In genomic region chr20:9508696-9509178, GRCh38 we compare ENCODE assay signal across 1 cellular context.
TF ChIP-seq lines count a peak whose summit lies in the region.

No MANE protein-coding gene starts in this region.

TF ChIP-seq in WTC11, 78 proteins besides CTCF, POLR2A, EP300 and RAD21:
- TF ChIP-seq IRF2 (CRISPR knock-in tag; IDR thresholded peaks at IDR 0.05; ENCODE audit: borderline replicate concordance, low read depth) (no peak), NFYB (CRISPR knock-in tag; conservative IDR thresholded peaks at IDR 0.05; ENCODE audit: low read depth) (no peak), JUN (CRISPR knock-in tag; IDR thresholded peaks at IDR 0.05) (no peak), PRRX2 (CRISPR knock-in tag; IDR thresholded peaks at IDR 0.05) (no peak), RELA (CRISPR knock-in tag; IDR thresholded peaks at IDR 0.05; ENCODE audit: borderline replicate concordance) (no peak), SOX15 (CRISPR knock-in tag; IDR thresholded peaks at IDR 0.05) (no peak), ZNF121 (CRISPR knock-in tag; IDR thresholded peaks at IDR 0.05) (no peak), TEAD1 (CRISPR knock-in tag; IDR thresholded peaks at IDR 0.05) (no peak), GTF2I (CRISPR knock-in tag; conservative IDR thresholded peaks at IDR 0.05) (no peak), KAT7 (CRISPR knock-in tag; IDR thresholded peaks at IDR 0.05; ENCODE audit: borderline replicate concordance) (no peak), CREM (CRISPR knock-in tag; IDR thresholded peaks at IDR 0.05) (no peak)
- TF ChIP-seq, protein P1, sequence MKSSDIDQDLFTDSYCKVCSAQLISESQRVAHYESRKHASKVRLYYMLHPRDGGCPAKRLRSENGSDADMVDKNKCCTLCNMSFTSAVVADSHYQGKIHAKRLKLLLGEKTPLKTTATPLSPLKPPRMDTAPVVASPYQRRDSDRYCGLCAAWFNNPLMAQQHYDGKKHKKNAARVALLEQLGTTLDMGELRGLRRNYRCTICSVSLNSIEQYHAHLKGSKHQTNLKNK (CRISPR knock-in tag; IDR thresholded peaks at IDR 0.05), result no peak
